8 cellular contexts compared by ENCODE assay signal in the genomic region with DNA sequence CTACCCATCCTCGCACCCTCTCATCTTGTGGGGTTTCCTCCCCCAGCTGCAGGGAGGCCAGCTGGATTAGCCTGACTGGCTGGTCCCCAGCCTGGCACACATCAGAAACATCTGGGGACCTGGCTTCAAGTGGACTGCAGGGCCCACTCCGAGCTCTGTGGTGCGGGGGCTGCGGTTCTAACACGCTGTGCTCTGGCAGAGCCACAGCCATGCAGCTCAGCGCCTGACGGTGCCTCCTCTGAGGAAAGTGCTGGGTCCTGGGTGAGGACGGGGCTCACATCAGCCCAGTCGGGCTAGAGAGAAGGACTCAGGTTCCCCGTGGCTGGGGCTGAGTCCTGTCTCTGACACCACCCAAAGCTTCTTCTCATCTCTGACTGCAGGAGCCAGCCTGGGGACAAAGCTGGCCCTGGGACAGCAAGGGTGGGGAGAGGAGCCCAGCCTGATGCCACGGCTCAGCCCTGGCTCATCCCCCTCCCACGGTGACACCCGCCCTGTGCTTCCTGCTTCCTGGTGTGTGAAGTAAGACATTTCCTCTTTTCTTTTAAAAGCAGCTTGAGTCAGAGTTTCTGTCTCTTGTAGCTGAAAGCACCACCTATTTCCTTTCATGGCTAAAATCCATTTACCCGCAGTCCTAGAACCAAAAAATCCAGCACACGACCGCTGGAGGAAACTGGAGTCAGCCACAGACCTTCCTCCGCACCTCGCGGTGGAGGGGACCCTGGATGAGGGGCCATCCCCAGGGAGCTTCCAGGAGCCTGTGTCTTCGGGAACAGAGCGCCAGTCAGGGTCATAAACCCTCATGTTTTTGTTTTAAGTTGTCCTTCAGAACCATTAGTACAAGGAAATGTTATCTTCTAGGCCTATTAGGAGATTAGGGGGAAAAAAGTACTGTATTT.
DNase-seq lines count a peak whose midpoint lies in the region; ATAC-seq and TF ChIP-seq lines count a peak whose summit lies in the region.

No MANE protein-coding gene starts in this region.

- peaks cover 12% of the 10 kb centered on the region for H3K4me1 Mint-ChIP-seq in stimulated activated effector memory CD8-positive, alpha-beta T cell treated with anti-CD3 and anti-CD28 coated beads, Interleukin-12 subunit alpha, Interleukin-12 subunit beta, amount 100 ng/mL, for 72 hours

- H3K36me3 ChIP-seq in SU-DHL-6 (ENCODE audit: low read length), result no peaks in the 10 kb centered on the region
- H3K36me3 ChIP-seq in breast epithelium, result no peaks in the 10 kb centered on the region
- no peaks in the 10 kb centered on the region for H3K36me3 ChIP-seq in mesenchymal stem cell (ENCODE audit: control insufficient read depth in 1 of 2, insufficient read depth in 2 of 2, low read depth in 1 of 2, low read length in 2 of 2)

- H3K4me1 ChIP-seq in breast epithelium (no peaks in the 10 kb centered on the region), mesenchymal stem cell (ENCODE audit: control insufficient read depth, insufficient read depth, low read depth, low read length) (peaks cover 11% of the 10 kb centered on the region)

- 32% methylated on average over 14 of the region's 21 CpGs for WGBS in mesenchymal stem cell

- H4K20me1 ChIP-seq in SU-DHL-6 (ENCODE audit: low read depth, low read length), result no peaks in the 10 kb centered on the region

- no peaks in the 10 kb centered on the region for H3F3A ChIP-seq in SU-DHL-6 (ENCODE audit: insufficient read depth)

- DNase-seq in breast epithelium (ENCODE audit: low spot score in 2 of 2) (peak in 1 of 2 donors; percentile 48), mesenchymal stem cell (peak; percentile 64), SK-N-DZ (ENCODE audit: low spot score) (no peak), NCI-H526 (lab: John Stamatoyannopoulos, UW) (no peak)
- DNase-seq in stimulated activated effector memory CD8-positive, alpha-beta T cell treated with anti-CD3 and anti-CD28 coated beads, Interleukin-12 subunit alpha, Interleukin-12 subunit beta, amount 100 ng/mL, for 72 hours (ENCODE audit: low spot score in 2 of 2), result peak in 1 of 2 donors; percentile 56

- no peaks in the 10 kb centered on the region for H3K9me2 ChIP-seq in SU-DHL-6 (replicated peaks; ENCODE audit: insufficient read depth, low read length)

- H3K9ac ChIP-seq in SU-DHL-6 (ENCODE audit: low read length) (peak overlapping the region; percentile 2; the same call in 1 of the 2 replicates), mesenchymal stem cell (ENCODE audit: low read length) (peak overlapping the region; percentile 64)

- H3K4ac ChIP-seq in mesenchymal stem cell (ENCODE audit: low read depth in 1 of 2, low read length in 2 of 2), result peak overlapping the region; percentile 95 to 99

- no peaks in the 10 kb centered on the region for H3K79me2 ChIP-seq in SU-DHL-6 (ENCODE audit: insufficient read depth, low read length)

- H3K23ac ChIP-seq in mesenchymal stem cell (ENCODE audit: low read length in 2 of 2), result no peak overlapping the region

- H4K91ac ChIP-seq in mesenchymal stem cell (ENCODE audit: low read length), result peak overlapping the region; percentile 100

- TF ChIP-seq CTCF in SU-DHL-6 (IDR thresholded peaks at IDR 0.05; ENCODE audit: insufficient read depth, low read length, poor library complexity, severe bottlenecking) (no peak), breast epithelium (IDR thresholded peaks at IDR 0.05) (no peak)

- H3K27ac Mint-ChIP-seq in stimulated activated effector memory CD8-positive, alpha-beta T cell treated with anti-CD3 and anti-CD28 coated beads, Interleukin-12 subunit alpha, Interleukin-12 subunit beta, amount 100 ng/mL, for 72 hours, result peak overlapping the region; percentile 12

- peak overlapping the region; percentile 98 for H2BK120ac ChIP-seq in mesenchymal stem cell (ENCODE audit: low read depth, low read length)

- H3K27me3 ChIP-seq in SU-DHL-6 (ENCODE audit: low read length) (no peaks in the 10 kb centered on the region), breast epithelium (no peaks in the 10 kb centered on the region), mesenchymal stem cell (ENCODE audit: control insufficient read depth in 1 of 2, insufficient read depth in 1 of 2, low read length in 2 of 2) (no peaks in the 10 kb centered on the region)

- no peaks in the 10 kb centered on the region for H3K9me3 Mint-ChIP-seq in stimulated activated effector memory CD8-positive, alpha-beta T cell treated with anti-CD3 and anti-CD28 coated beads, Interleukin-12 subunit alpha, Interleukin-12 subunit beta, amount 100 ng/mL, for 72 hours

- peak overlapping the region; percentile 90 to 95 for H3K18ac ChIP-seq in mesenchymal stem cell (ENCODE audit: low read depth in 1 of 2, low read length in 2 of 2)

- H4K8ac ChIP-seq in mesenchymal stem cell (ENCODE audit: low read length), result peak overlapping the region; percentile 100

- H3K4me3 Mint-ChIP-seq in stimulated activated effector memory CD8-positive, alpha-beta T cell treated with anti-CD3 and anti-CD28 coated beads, Interleukin-12 subunit alpha, Interleukin-12 subunit beta, amount 100 ng/mL, for 72 hours, result peak overlapping the region; percentile 57

- peak overlapping the region in 1 of 2 experiments; percentile 91 for H3K14ac ChIP-seq in mesenchymal stem cell (ENCODE audit: low read length in 2 of 2)

- H2BK5ac ChIP-seq in mesenchymal stem cell (ENCODE audit: low read depth, low read length, poor library complexity, severe bottlenecking), result no peak overlapping the region

- H3K36me3 Mint-ChIP-seq in stimulated activated effector memory CD8-positive, alpha-beta T cell treated with anti-CD3 and anti-CD28 coated beads, Interleukin-12 subunit alpha, Interleukin-12 subunit beta, amount 100 ng/mL, for 72 hours, result no peaks in the 10 kb centered on the region

- peak overlapping the region; percentile 86 for H2AFZ ChIP-seq in SU-DHL-6 (ENCODE audit: low read depth, low read length, severe bottlenecking)
- peak overlapping the region; percentile 87 for H2AFZ ChIP-seq in mesenchymal stem cell (ENCODE audit: low read depth, low read length)

- H2BK15ac ChIP-seq in mesenchymal stem cell (ENCODE audit: low read depth, poor library complexity, severe bottlenecking), result peak overlapping the region; percentile 93

- no peak for TF ChIP-seq POLR2A in breast epithelium (IDR thresholded peaks at IDR 0.05)

- ATAC-seq in GM18907 (IDR thresholded peaks at IDR 0.05; ENCODE audit: unreplicated experiment) (peak; percentile 94), HG03064 (IDR thresholded peaks at IDR 0.05; ENCODE audit: low read depth, unreplicated experiment) (peak; percentile 94)
- ATAC-seq in stimulated activated effector memory CD8-positive, alpha-beta T cell treated with anti-CD3 and anti-CD28 coated beads, Interleukin-12 subunit alpha, Interleukin-12 subunit beta, amount 100 ng/mL, for 72 hours, result peak; percentile 80

- H3K4me3 ChIP-seq in SU-DHL-6 (ENCODE audit: insufficient read depth, low read length, poor library complexity, severe bottlenecking), result no peak overlapping the region
- peak overlapping the region in 1 of 3 donors; percentile 24 for H3K4me3 ChIP-seq in breast epithelium
- H3K4me3 ChIP-seq in mesenchymal stem cell (ENCODE audit: insufficient read depth in 1 of 2, low read depth in 1 of 2, low read length in 2 of 2), result no peak overlapping the region

- H3K27ac ChIP-seq in SU-DHL-6 (ENCODE audit: low read depth, low read length), result no peak overlapping the region
- H3K27ac ChIP-seq in breast epithelium, result peak overlapping the region; percentile 64 to 74
- H3K27ac ChIP-seq in mesenchymal stem cell (ENCODE audit: low read length, poor library complexity, severe bottlenecking), result no peak overlapping the region

- H2BK12ac ChIP-seq in mesenchymal stem cell (ENCODE audit: low read length in 2 of 2), result peak overlapping the region; percentile 87 to 97

- no peaks in the 10 kb centered on the region for H3K79me1 ChIP-seq in mesenchymal stem cell (replicated peaks; ENCODE audit: low read length, poor library complexity, severe bottlenecking)

- peak overlapping the region; percentile 18 for H3K4me2 ChIP-seq in SU-DHL-6 (ENCODE audit: low read depth, low read length, poor library complexity, severe bottlenecking)
- peak overlapping the region; percentile 48 for H3K4me2 ChIP-seq in mesenchymal stem cell (ENCODE audit: low read length, poor library complexity, severe bottlenecking)

- H3K9me3 ChIP-seq in SU-DHL-6 (ENCODE audit: insufficient read depth, low read length) (no peaks in the 10 kb centered on the region), breast epithelium (no peaks in the 10 kb centered on the region), mesenchymal stem cell (ENCODE audit: control insufficient read depth, low read length) (no peaks in the 10 kb centered on the region)

- no peak overlapping the region for H2AK5ac ChIP-seq in mesenchymal stem cell (ENCODE audit: low read length, severe bottlenecking)

- intact Hi-C loops in breast epithelium (cut with DNase I; ENCODE audit: low total_unique reads), result no loop called here

Comparison
In these comparisons a context has a peak if more than half of its experiments do, and no peak if none do; other contexts are left out.
1. H3K27ac ChIP-seq: peak in breast epithelium (2 of 2); none in SU-DHL-6 (single experiment) and mesenchymal stem cell (single experiment).
2. Peak in every context shown above with its lines, with median percentiles within 50 percentile points of each other: ATAC-seq.